ENCODE assay signal across 12 cellular contexts in the genomic region with DNA sequence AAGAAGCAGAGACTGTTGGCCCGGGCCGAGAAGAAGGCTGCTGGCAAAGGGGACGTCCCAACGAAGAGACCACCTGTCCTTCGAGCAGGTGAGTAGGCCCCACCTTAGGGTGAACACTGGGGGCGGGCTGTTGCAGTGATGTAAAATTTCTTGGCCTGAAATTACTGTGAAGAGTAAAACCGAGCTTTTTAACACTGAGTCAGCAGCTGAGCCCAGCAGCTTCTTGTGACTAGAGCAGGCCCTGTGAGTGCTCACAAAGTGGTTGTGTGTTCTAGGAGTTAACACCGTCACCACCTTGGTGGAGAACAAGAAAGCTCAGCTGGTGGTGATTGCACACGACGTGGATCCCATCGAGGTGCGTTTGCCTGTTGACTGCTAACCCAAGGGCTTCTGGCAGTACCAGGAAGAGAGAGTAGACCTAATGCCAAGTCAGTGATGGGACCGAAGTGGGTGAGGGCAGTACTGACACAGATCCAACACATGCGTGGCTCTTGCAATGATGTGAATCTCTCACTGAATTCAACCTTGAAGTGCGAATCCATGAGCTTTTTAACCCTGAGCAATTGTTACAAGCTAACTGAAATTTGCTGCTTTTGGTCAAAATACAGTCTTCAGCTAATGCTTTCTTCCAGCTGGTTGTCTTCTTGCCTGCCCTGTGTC. TPM values are rescaled to one million over a fixed set of nuclear protein-coding genes. Genes with fewer than 3 reads are reported as not detected.
A peak's percentile ranks its signal among the peaks of the same experiment; 100 is the strongest.
DNase-seq lines count a peak whose midpoint lies in the region; ATAC-seq, FAIRE-seq and TF ChIP-seq lines count a peak whose summit lies in the region.
"Had no signal": no experiment of that assay in that cellular context is flagged by ENCODE, and none has a peak within 500 bp of the region (broad histone marks: within the 10 kb centered on the region; RNA-seq: fewer than 3 reads in every experiment).

No MANE protein-coding gene starts in this region.

- H3K9me3 Mint-ChIP-seq in activated naive CD4-positive, alpha-beta T cell treated with anti-CD3 and anti-CD28 coated beads, Interleukin-2, amount 10 ng/mL, durations not matched to agents 7 days and 5 days: no peaks in the 10 kb centered on the region

- no peaks in the 10 kb centered on the region for H3K27me3 ChIP-seq in BLaER1 treated with 17β-estradiol and CSF1 and Interleukin-3, amounts not matched to agents 10 nM and 100 nM
- H3K27me3 ChIP-seq in HepG2 (ENCODE audit: control insufficient read depth in 1 of 2, insufficient read depth in 2 of 2, low read length in 2 of 2): no peaks in the 10 kb centered on the region; a peak in 1 of 5 replicates
- no peaks in the 10 kb centered on the region for H3K27me3 ChIP-seq in foreskin keratinocyte
- H3K27me3 ChIP-seq in left ventricle myocardium inferior (ENCODE audit: low read depth): no peaks in the 10 kb centered on the region
- H3K27me3 ChIP-seq: ascending aorta, spleen had no signal

- no peaks in the 10 kb centered on the region for H3K27me3 Mint-ChIP-seq in activated naive CD4-positive, alpha-beta T cell treated with anti-CD3 and anti-CD28 coated beads, Interleukin-2, amount 10 ng/mL, durations not matched to agents 7 days and 5 days

- peak in 1 of 2 experiments; percentile 52; a peak in 1 of 4 replicates for TF ChIP-seq POLR2A in HepG2 (IDR thresholded peaks at IDR 0.05; ENCODE audit: insufficient read depth in 1 of 2, low read depth in 2 of 2, low read length in 2 of 2)

- H3K36me3 ChIP-seq in BLaER1 treated with 17β-estradiol and CSF1 and Interleukin-3, amounts not matched to agents 10 nM and 100 nM: peaks cover 57 to 70% (median 64%) of the 10 kb centered on the region in 11 experiments
- H3K36me3 ChIP-seq in HEK293 (ENCODE audit: control insufficient read depth in 2 of 2, insufficient read depth in 1 of 2, low read length in 2 of 2) (peaks cover 14 to 80% of the 10 kb centered on the region in 2 experiments), HepG2 (replicated peaks in 1 of 2; ENCODE audit: control insufficient read depth in 1 of 2, insufficient read depth in 2 of 2, low read length in 2 of 2) (peaks cover 20 to 49% of the 10 kb centered on the region in 2 experiments), left ventricle myocardium inferior (peaks cover 62% of the 10 kb centered on the region)

- H3K9me3 ChIP-seq in BLaER1 treated with 17β-estradiol and CSF1 and Interleukin-3, amounts not matched to agents 10 nM and 100 nM (replicated peaks in 1 of 11): no peaks in the 10 kb centered on the region
- no peaks in the 10 kb centered on the region for H3K9me3 ChIP-seq in HEK293 (ENCODE audit: control insufficient read depth, insufficient read depth, low read depth, low read length)
- no peaks in the 10 kb centered on the region for H3K9me3 ChIP-seq in HepG2 (ENCODE audit: low read length)
- no peaks in the 10 kb centered on the region for H3K9me3 ChIP-seq in left ventricle myocardium inferior (replicated peaks)
- H3K9me3 ChIP-seq: ascending aorta, spleen had no signal

- H3K4me3 ChIP-seq in BLaER1 treated with 17β-estradiol and CSF1 and Interleukin-3, amounts not matched to agents 10 nM and 100 nM: peak overlapping the region; percentile 89 to 99 (median 96)
- H3K4me3 ChIP-seq in HEK293 (ENCODE audit: low read depth, low read length) (no peak overlapping the region), HepG2 (replicated peaks in 1 of 3; ENCODE audit: insufficient read depth in 1 of 3, low read depth in 2 of 3, low read length in 3 of 3) (peak overlapping the region in 1 of 3 experiments; percentile 100; a peak in 1 of 6 replicates), left ventricle myocardium inferior (no peak overlapping the region)

- intact Hi-C loops in HepG2 (cut with micrococcal nuclease; ENCODE audit: unreplicated experiment) (no loop called here), left ventricle myocardium inferior (cut with micrococcal nuclease) (no loop called here)

- no peak for ATAC-seq in HepG2
- ATAC-seq in foreskin keratinocyte: no peak
- no peak for ATAC-seq in HG03280 (IDR thresholded peaks at IDR 0.05; ENCODE audit: unreplicated experiment)

- WGBS in HepG2 (ENCODE audit: low lambda C conversion rate): 95% methylated on average over 13 of the region's 15 CpGs

- TF ChIP-seq EP300 in HepG2 (IDR thresholded peaks at IDR 0.05; ENCODE audit: low read depth in 2 of 2, low read length in 2 of 2): no peak
- TF ChIP-seq EP300 in HepG2 (CRISPR knock-in tag; IDR thresholded peaks at IDR 0.05; ENCODE audit: borderline replicate concordance): no peak

- H3K27ac ChIP-seq in BLaER1 treated with 17β-estradiol and CSF1 and Interleukin-3, amounts not matched to agents 10 nM and 100 nM: peak overlapping the region in 9 of 11 experiments; percentile 95 to 100 (median 98); a peak in 15 of 22 replicates
- H3K27ac ChIP-seq in HEK293 (ENCODE audit: extremely low read depth, low read depth, low read length) (peak overlapping the region; percentile 100), HepG2 (ENCODE audit: extremely low read length, insufficient read depth, low read length) (no peak overlapping the region), foreskin keratinocyte (no peak overlapping the region), left ventricle myocardium inferior (replicated peaks) (no peak overlapping the region)
- H3K27ac ChIP-seq: ascending aorta had no signal

- peak overlapping the region; percentile 86 to 98 (median 96) for H3K4me2 ChIP-seq in BLaER1 treated with 17β-estradiol and CSF1 and Interleukin-3, amounts not matched to agents 10 nM and 100 nM
- H3K4me2 ChIP-seq in HepG2 (ENCODE audit: low read depth, low read length): peak overlapping the region; percentile 94

- H3K36me3 Mint-ChIP-seq in activated naive CD4-positive, alpha-beta T cell treated with anti-CD3 and anti-CD28 coated beads, Interleukin-2, amount 10 ng/mL, durations not matched to agents 7 days and 5 days: peaks cover 59% of the 10 kb centered on the region

- DNase-seq in activated naive CD4-positive, alpha-beta T cell treated with anti-CD3 and anti-CD28 coated beads, Interleukin-2, amount 10 ng/mL, durations not matched to agents 7 days and 5 days: no peak
- no peak for DNase-seq in HepG2 (ENCODE audit: low spot score)
- no peak for DNase-seq in foreskin keratinocyte
- no peak for DNase-seq in NCI-H187 treated with DMSO at 0.1 percent for 48 hours (lab: John Stamatoyannopoulos, UW)
- no peak for DNase-seq in left ventricle myocardium inferior
- DNase-seq: GDM1, SHP77, spleen had no signal

- peaks cover 38% of the 10 kb centered on the region for H3K79me2 ChIP-seq in HepG2 (ENCODE audit: insufficient read depth, low read length)

- FAIRE-seq in HepG2 (lab: Jason Lieb, UNC): no peak

- H3K4me1 Mint-ChIP-seq in activated naive CD4-positive, alpha-beta T cell treated with anti-CD3 and anti-CD28 coated beads, Interleukin-2, amount 10 ng/mL, durations not matched to agents 7 days and 5 days: peaks cover 51% of the 10 kb centered on the region

- peak overlapping the region; percentile 37 for H3K4me3 Mint-ChIP-seq in activated naive CD4-positive, alpha-beta T cell treated with anti-CD3 and anti-CD28 coated beads, Interleukin-2, amount 10 ng/mL, durations not matched to agents 7 days and 5 days

- BruUV-seq in HepG2 (replicated peaks; lab: Mats Ljungman, UMichigan): no TSS peak

- POLR2A ChIA-PET in HEK293 (lab: Yijun Ruan, JAX): interaction anchor here (1.8 to 6.0 kb wide), 3 partner anchors 7 to 15 kb away, joined by 10 to 89 read pairs (median 12); partner anchors contain the start of genes SURF1, SURF2 and SURF6
- POLR2A ChIA-PET in HepG2 (lab: Yijun Ruan, JAX): interaction anchor here (1.5 to 2.6 kb wide), 3 partner anchors 25 to 319 kb away, joined by 5 to 22 read pairs (median 6); partner anchors contain the start of genes CACFD1 and GTF3C5

- no peak overlapping the region for H2AFZ ChIP-seq in HepG2 (ENCODE audit: low read length)

- peak overlapping the region; percentile 99 to 100 (median 99) for H3K9ac ChIP-seq in BLaER1 treated with 17β-estradiol and CSF1 and Interleukin-3, amounts not matched to agents 10 nM and 100 nM
- 0 out of 2 replicates have a peak overlapping the region, but pooled peaks have one; percentile 99 for H3K9ac ChIP-seq in HepG2 (ENCODE audit: insufficient read depth, low read depth, low read length)

- peak overlapping the region; percentile 67 for H3K27ac Mint-ChIP-seq in activated naive CD4-positive, alpha-beta T cell treated with anti-CD3 and anti-CD28 coated beads, Interleukin-2, amount 10 ng/mL, durations not matched to agents 7 days and 5 days

- CTCF ChIA-PET in HEK293 (lab: Yijun Ruan, JAX): interaction anchor here (0.6 to 2.2 kb wide), 5 partner anchors 8 to 327 kb away, joined by 3 to 13 read pairs (median 10); no protein-coding TSS in a partner anchor
- CTCF ChIA-PET in activated naive CD4-positive, alpha-beta T cell treated with anti-CD3 and anti-CD28 coated beads, Interleukin-2, amount 10 ng/mL, durations not matched to agents 7 days and 5 days (lab: Charles Lee): interaction anchor here (0.7 to 2.8 kb wide), 6 partner anchors 8 to 163 kb away, joined by 3 to 13 read pairs (median 6); no protein-coding TSS in a partner anchor
- CTCF ChIA-PET in HepG2 (lab: Yijun Ruan, JAX; ENCODE audit: low intra/inter-chr PET ratio, low total read pairs): no interaction called here

- in situ Hi-C loops in HepG2 (cut with HindIII; ENCODE audit: extremely low pct_ligation_motif_present, low pct_unique_long_range_greater_than_20kb): no loop called here

- H4K20me1 ChIP-seq in BLaER1 treated with 17β-estradiol and CSF1 and Interleukin-3, amounts not matched to agents 10 nM and 100 nM: peaks cover 47 to 89% (median 76%) of the 10 kb centered on the region in 11 experiments
- H4K20me1 ChIP-seq in HepG2 (ENCODE audit: insufficient read depth, low read length): peaks cover 19% of the 10 kb centered on the region

- TF ChIP-seq CTCF in HEK293 (tag by site-specific recombination; IDR thresholded peaks at IDR 0.05): no peak
- no peak for TF ChIP-seq CTCF in HepG2 (CRISPR knock-in tag; IDR thresholded peaks at IDR 0.05)
- TF ChIP-seq CTCF in foreskin keratinocyte (conservative IDR thresholded peaks at IDR 0.05): no peak
- no peak for TF ChIP-seq CTCF in left ventricle myocardium inferior (IDR thresholded peaks at IDR 0.05; ENCODE audit: borderline replicate concordance)

- no peak for TF ChIP-seq RAD21 in HepG2 (CRISPR knock-in tag; IDR thresholded peaks at IDR 0.05)

- peaks cover 57 to 77% (median 66%) of the 10 kb centered on the region in 10 experiments for H3K4me1 ChIP-seq in BLaER1 treated with 17β-estradiol and CSF1 and Interleukin-3, amounts not matched to agents 10 nM and 100 nM
- H3K4me1 ChIP-seq in HEK293 (ENCODE audit: control insufficient read depth, insufficient read depth, low read length): no peaks in the 10 kb centered on the region
- H3K4me1 ChIP-seq in HepG2 (ENCODE audit: insufficient read depth, low read length): peaks cover 44% of the 10 kb centered on the region
- no peaks in the 10 kb centered on the region for H3K4me1 ChIP-seq in foreskin keratinocyte
- H3K4me1 ChIP-seq in left ventricle myocardium inferior: peaks cover 53% of the 10 kb centered on the region

RNA-seq across cellular contexts. Expression of gene RPL7A, which starts 2.1 kb away (rescaled TPM):
- total RNA-seq in HepG2 (2016; rRNA removed; fragmentation: Illumina TruSeq; extraction: Trizol): 2,938 and 3,359 TPM in 2 replicates
- total RNA-seq in HepG2 (2016; cell fraction: cytosol; rRNA removed; fragmentation: Illumina TruSeq; extraction: Trizol; ENCODE audit: low read depth): 3,183 and 3,719 TPM in 2 replicates
- 2,895 and 3,215 TPM in 2 replicates for total RNA-seq in HepG2 (2016; cell fraction: insoluble cytoplasmic fraction; rRNA removed; fragmentation: Illumina TruSeq; extraction: Trizol)
- 5,789 and 6,219 TPM in 2 replicates for total RNA-seq in HepG2 (2016; cell fraction: membrane; rRNA removed; fragmentation: Illumina TruSeq; extraction: Trizol)
- 1,151 and 1,198 TPM in 2 replicates for total RNA-seq in HepG2 (2016; cell fraction: nucleus; rRNA removed; fragmentation: Illumina TruSeq; extraction: Trizol)
- 2,401 and 2,404 TPM in 2 replicates for polyA plus RNA-seq in HepG2 (2011; rRNA removed)
- polyA plus RNA-seq in HepG2 (2011; cell fraction: cytosol; rRNA removed): 3,191 and 3,845 TPM in 2 replicates
- polyA plus RNA-seq in HepG2 (2011; cell fraction: nucleus; rRNA removed): 1,035 and 1,145 TPM in 2 replicates
- 2,335 and 2,606 TPM in 2 replicates for polyA plus RNA-seq in HepG2 (2012)
- 3,837 and 4,399 TPM in 2 replicates for polyA plus RNA-seq in HepG2 (2016; cell fraction: cytosol; fragmentation: Illumina TruSeq; extraction: Trizol; ENCODE audit: low read depth)
- 3,343 and 3,509 TPM in 2 replicates for polyA plus RNA-seq in HepG2 (2016; cell fraction: insoluble cytoplasmic fraction; fragmentation: Illumina TruSeq; extraction: Trizol; ENCODE audit: low read depth)
- 6,158 and 6,472 TPM in 2 replicates for polyA plus RNA-seq in HepG2 (2016; cell fraction: membrane; fragmentation: Illumina TruSeq; extraction: Trizol; ENCODE audit: low read depth)
- polyA plus RNA-seq in HepG2 (2016; cell fraction: nucleus; fragmentation: Illumina TruSeq; extraction: Trizol; ENCODE audit: insufficient read depth, low read depth): 1,904 and 1,909 TPM in 2 replicates
- 1,962 and 4,695 TPM in 2 replicates for polyA minus RNA-seq in HepG2 (2011; rRNA and poly(A)+ RNA removed; ENCODE audit: low replicate concordance)
- 853 and 917 TPM in 2 replicates for polyA minus RNA-seq in HepG2 (2011; cell fraction: cytosol; rRNA and poly(A)+ RNA removed)
- polyA minus RNA-seq in HepG2 (2011; cell fraction: nucleus; rRNA and poly(A)+ RNA removed): 477 and 550 TPM in 2 replicates
- 2,430 and 2,456 TPM in 2 replicates for total RNA-seq in foreskin keratinocyte
- polyA plus RNA-seq in foreskin keratinocyte: 3,394 and 3,430 TPM in 2 replicates
- 859 TPM for total RNA-seq in left ventricle myocardium inferior

RNA-seq across cellular contexts. Expression of gene MED22, which starts 2.2 kb away (rescaled TPM):
- total RNA-seq in HepG2 (2016; rRNA removed; fragmentation: Illumina TruSeq; extraction: Trizol) (19.6 and 22.1 TPM in 2 replicates), foreskin keratinocyte (22.6 and 24.7 TPM in 2 replicates), left ventricle myocardium inferior (18.4 TPM)
- total RNA-seq in HepG2 (2016; cell fraction: cytosol; rRNA removed; fragmentation: Illumina TruSeq; extraction: Trizol; ENCODE audit: low read depth): 2.6 and 3.1 TPM in 2 replicates
- total RNA-seq in HepG2 (2016; cell fraction: insoluble cytoplasmic fraction; rRNA removed; fragmentation: Illumina TruSeq; extraction: Trizol): 18.8 and 21.3 TPM in 2 replicates
- total RNA-seq in HepG2 (2016; cell fraction: membrane; rRNA removed; fragmentation: Illumina TruSeq; extraction: Trizol): 9.6 and 12.2 TPM in 2 replicates
- 18.2 and 20.6 TPM in 2 replicates for total RNA-seq in HepG2 (2016; cell fraction: nucleus; rRNA removed; fragmentation: Illumina TruSeq; extraction: Trizol)
- polyA plus RNA-seq in HepG2 (2011; rRNA removed) (15.8 and 22.2 TPM in 2 replicates), foreskin keratinocyte (20.4 and 20.9 TPM in 2 replicates)
- polyA plus RNA-seq in HepG2 (2011; cell fraction: cytosol; rRNA removed): 11.6 and 12.5 TPM in 2 replicates
- 42.0 and 43.5 TPM in 2 replicates for polyA plus RNA-seq in HepG2 (2011; cell fraction: nucleus; rRNA removed)
- polyA plus RNA-seq in HepG2 (2012): 8.8 and 10.1 TPM in 2 replicates
- polyA plus RNA-seq in HepG2 (2016; cell fraction: cytosol; fragmentation: Illumina TruSeq; extraction: Trizol; ENCODE audit: low read depth): 2.6 TPM in 2 replicates
- polyA plus RNA-seq in HepG2 (2016; cell fraction: insoluble cytoplasmic fraction; fragmentation: Illumina TruSeq; extraction: Trizol; ENCODE audit: low read depth): 15.7 and 15.9 TPM in 2 replicates
- 7.1 and 7.7 TPM in 2 replicates for polyA plus RNA-seq in HepG2 (2016; cell fraction: membrane; fragmentation: Illumina TruSeq; extraction: Trizol; ENCODE audit: low read depth)
- polyA plus RNA-seq in HepG2 (2016; cell fraction: nucleus; fragmentation: Illumina TruSeq; extraction: Trizol; ENCODE audit: insufficient read depth, low read depth): 36.0 and 38.5 TPM in 2 replicates
- 27.8 and 64.6 TPM in 2 replicates for polyA minus RNA-seq in HepG2 (2011; rRNA and poly(A)+ RNA removed; ENCODE audit: low replicate concordance)
- polyA minus RNA-seq in HepG2 (2011; cell fraction: cytosol; rRNA and poly(A)+ RNA removed): 8.0 and 8.5 TPM in 2 replicates
- polyA minus RNA-seq in HepG2 (2011; cell fraction: nucleus; rRNA and poly(A)+ RNA removed): 12.1 and 16.8 TPM in 2 replicates

RNA-seq across cellular contexts. Expression of gene SURF1, which starts 6.2 kb away (rescaled TPM):
- total RNA-seq in HepG2 (2016; rRNA removed; fragmentation: Illumina TruSeq; extraction: Trizol): 10.6 and 17.8 TPM in 2 replicates
- total RNA-seq in HepG2 (2016; cell fraction: cytosol; rRNA removed; fragmentation: Illumina TruSeq; extraction: Trizol; ENCODE audit: low read depth): 21.0 and 25.4 TPM in 2 replicates
- 9.6 and 18.9 TPM in 2 replicates for total RNA-seq in HepG2 (2016; cell fraction: insoluble cytoplasmic fraction; rRNA removed; fragmentation: Illumina TruSeq; extraction: Trizol)
- total RNA-seq in HepG2 (2016; cell fraction: membrane; rRNA removed; fragmentation: Illumina TruSeq; extraction: Trizol): 22.4 and 26.0 TPM in 2 replicates
- 13.9 and 14.0 TPM in 2 replicates for total RNA-seq in HepG2 (2016; cell fraction: nucleus; rRNA removed; fragmentation: Illumina TruSeq; extraction: Trizol)
- polyA plus RNA-seq in HepG2 (2011; rRNA removed): 39.2 and 40.7 TPM in 2 replicates
- 29.3 and 32.3 TPM in 2 replicates for polyA plus RNA-seq in HepG2 (2011; cell fraction: cytosol; rRNA removed)
- 29.7 and 32.0 TPM in 2 replicates for polyA plus RNA-seq in HepG2 (2011; cell fraction: nucleus; rRNA removed)
- polyA plus RNA-seq in HepG2 (2012): 22.8 and 26.6 TPM in 2 replicates
- 52.7 and 53.1 TPM in 2 replicates for polyA plus RNA-seq in HepG2 (2016; cell fraction: cytosol; fragmentation: Illumina TruSeq; extraction: Trizol; ENCODE audit: low read depth)
- polyA plus RNA-seq in HepG2 (2016; cell fraction: insoluble cytoplasmic fraction; fragmentation: Illumina TruSeq; extraction: Trizol; ENCODE audit: low read depth): 19.0 and 20.1 TPM in 2 replicates
- polyA plus RNA-seq in HepG2 (2016; cell fraction: membrane; fragmentation: Illumina TruSeq; extraction: Trizol; ENCODE audit: low read depth): 38.1 and 44.5 TPM in 2 replicates
- 46.1 and 51.6 TPM in 2 replicates for polyA plus RNA-seq in HepG2 (2016; cell fraction: nucleus; fragmentation: Illumina TruSeq; extraction: Trizol; ENCODE audit: insufficient read depth, low read depth)
- 14.4 and 46.3 TPM in 2 replicates for polyA minus RNA-seq in HepG2 (2011; rRNA and poly(A)+ RNA removed; ENCODE audit: low replicate concordance)
- polyA minus RNA-seq in HepG2 (2011; cell fraction: cytosol; rRNA and poly(A)+ RNA removed): 8.0 and 10.5 TPM in 2 replicates
- 7.1 and 7.5 TPM in 2 replicates for polyA minus RNA-seq in HepG2 (2011; cell fraction: nucleus; rRNA and poly(A)+ RNA removed)
- 16.3 and 18.5 TPM in 2 replicates for total RNA-seq in foreskin keratinocyte
- 35.1 and 38.2 TPM in 2 replicates for polyA plus RNA-seq in foreskin keratinocyte
- 60.7 TPM for total RNA-seq in left ventricle myocardium inferior

RNA-seq across cellular contexts. Expression of gene SURF2, which starts 6.3 kb away (rescaled TPM):
- total RNA-seq in HepG2 (2016; rRNA removed; fragmentation: Illumina TruSeq; extraction: Trizol) (10.3 and 13.6 TPM in 2 replicates), foreskin keratinocyte (36.1 and 47.2 TPM in 2 replicates), left ventricle myocardium inferior (17.4 TPM)
- 10.3 and 15.8 TPM in 2 replicates for total RNA-seq in HepG2 (2016; cell fraction: cytosol; rRNA removed; fragmentation: Illumina TruSeq; extraction: Trizol; ENCODE audit: low read depth)
- total RNA-seq in HepG2 (2016; cell fraction: insoluble cytoplasmic fraction; rRNA removed; fragmentation: Illumina TruSeq; extraction: Trizol): 12.0 and 12.6 TPM in 2 replicates
- total RNA-seq in HepG2 (2016; cell fraction: membrane; rRNA removed; fragmentation: Illumina TruSeq; extraction: Trizol): 10.0 and 13.9 TPM in 2 replicates
- 4.1 and 4.4 TPM in 2 replicates for total RNA-seq in HepG2 (2016; cell fraction: nucleus; rRNA removed; fragmentation: Illumina TruSeq; extraction: Trizol)
- polyA plus RNA-seq in HepG2 (2011; rRNA removed) (6.1 and 6.3 TPM in 2 replicates), foreskin keratinocyte (58.5 and 63.9 TPM in 2 replicates)
- 6.8 and 9.7 TPM in 2 replicates for polyA plus RNA-seq in HepG2 (2011; cell fraction: cytosol; rRNA removed)
- polyA plus RNA-seq in HepG2 (2011; cell fraction: nucleus; rRNA removed): 6.6 and 8.7 TPM in 2 replicates
- 6.8 and 8.6 TPM in 2 replicates for polyA plus RNA-seq in HepG2 (2012)
- 14.4 and 20.2 TPM in 2 replicates for polyA plus RNA-seq in HepG2 (2016; cell fraction: cytosol; fragmentation: Illumina TruSeq; extraction: Trizol; ENCODE audit: low read depth)
- polyA plus RNA-seq in HepG2 (2016; cell fraction: insoluble cytoplasmic fraction; fragmentation: Illumina TruSeq; extraction: Trizol; ENCODE audit: low read depth): 19.8 and 21.6 TPM in 2 replicates
- polyA plus RNA-seq in HepG2 (2016; cell fraction: membrane; fragmentation: Illumina TruSeq; extraction: Trizol; ENCODE audit: low read depth): 12.6 and 15.8 TPM in 2 replicates
- 11.3 and 11.9 TPM in 2 replicates for polyA plus RNA-seq in HepG2 (2016; cell fraction: nucleus; fragmentation: Illumina TruSeq; extraction: Trizol; ENCODE audit: insufficient read depth, low read depth)
- 3.5 and 24.4 TPM in 2 replicates for polyA minus RNA-seq in HepG2 (2011; rRNA and poly(A)+ RNA removed; ENCODE audit: low replicate concordance)
- polyA minus RNA-seq in HepG2 (2011; cell fraction: cytosol; rRNA and poly(A)+ RNA removed): 2.3 and 5.0 TPM in 2 replicates
- 1.6 and 2.3 TPM in 2 replicates for polyA minus RNA-seq in HepG2 (2011; cell fraction: nucleus; rRNA and poly(A)+ RNA removed)

RNA-seq across cellular contexts. Expression of gene SURF6, which starts 14.1 kb away (rescaled TPM):
- total RNA-seq in HepG2 (2016; rRNA removed; fragmentation: Illumina TruSeq; extraction: Trizol) (13.3 and 14.7 TPM in 2 replicates), foreskin keratinocyte (19.3 and 21.5 TPM in 2 replicates), left ventricle myocardium inferior (11.6 TPM)
- 2.7 and 3.0 TPM in 2 replicates for total RNA-seq in HepG2 (2016; cell fraction: cytosol; rRNA removed; fragmentation: Illumina TruSeq; extraction: Trizol; ENCODE audit: low read depth)
- total RNA-seq in HepG2 (2016; cell fraction: insoluble cytoplasmic fraction; rRNA removed; fragmentation: Illumina TruSeq; extraction: Trizol): 12.2 and 14.6 TPM in 2 replicates
- total RNA-seq in HepG2 (2016; cell fraction: membrane; rRNA removed; fragmentation: Illumina TruSeq; extraction: Trizol): 4.6 and 5.3 TPM in 2 replicates
- 10.4 and 11.5 TPM in 2 replicates for total RNA-seq in HepG2 (2016; cell fraction: nucleus; rRNA removed; fragmentation: Illumina TruSeq; extraction: Trizol)
- polyA plus RNA-seq in HepG2 (2011; rRNA removed) (5.9 and 7.5 TPM in 2 replicates), foreskin keratinocyte (24.5 and 25.6 TPM in 2 replicates)
- 6.4 and 7.4 TPM in 2 replicates for polyA plus RNA-seq in HepG2 (2011; cell fraction: cytosol; rRNA removed)
- polyA plus RNA-seq in HepG2 (2011; cell fraction: nucleus; rRNA removed): 16.7 and 18.0 TPM in 2 replicates
- polyA plus RNA-seq in HepG2 (2012): 7.1 and 7.5 TPM in 2 replicates
- 2.3 TPM in 2 replicates for polyA plus RNA-seq in HepG2 (2016; cell fraction: cytosol; fragmentation: Illumina TruSeq; extraction: Trizol; ENCODE audit: low read depth)
- 19.6 and 19.8 TPM in 2 replicates for polyA plus RNA-seq in HepG2 (2016; cell fraction: insoluble cytoplasmic fraction; fragmentation: Illumina TruSeq; extraction: Trizol; ENCODE audit: low read depth)
- polyA plus RNA-seq in HepG2 (2016; cell fraction: membrane; fragmentation: Illumina TruSeq; extraction: Trizol; ENCODE audit: low read depth): 3.3 and 4.3 TPM in 2 replicates
- polyA plus RNA-seq in HepG2 (2016; cell fraction: nucleus; fragmentation: Illumina TruSeq; extraction: Trizol; ENCODE audit: insufficient read depth, low read depth): 32.3 and 32.8 TPM in 2 replicates
- polyA minus RNA-seq in HepG2 (2011; rRNA and poly(A)+ RNA removed; ENCODE audit: low replicate concordance): 5.6 and 10.5 TPM in 2 replicates
- polyA minus RNA-seq in HepG2 (2011; cell fraction: cytosol; rRNA and poly(A)+ RNA removed): 3.0 and 4.7 TPM in 2 replicates
- 6.1 and 7.7 TPM in 2 replicates for polyA minus RNA-seq in HepG2 (2011; cell fraction: nucleus; rRNA and poly(A)+ RNA removed)

Comparison
In these comparisons a context has a peak if more than half of its experiments do, and no peak if none do; other contexts are left out.
1. H3K27ac ChIP-seq: peak in BLaER1 treated with 17β-estradiol and CSF1 and Interleukin-3, amounts not matched to agents 10 nM and 100 nM (9 of 11) and HEK293 (single experiment); none in HepG2 (single experiment), foreskin keratinocyte (single experiment) and left ventricle myocardium inferior (single experiment).
2. H3K4me3 ChIP-seq: peak in BLaER1 treated with 17β-estradiol and CSF1 and Interleukin-3, amounts not matched to agents 10 nM and 100 nM (10 of 10); none in HEK293 (single experiment) and left ventricle myocardium inferior (single experiment).